In genomic region chr14:68269136-68269535, GRCh38 we compare ENCODE assay signal across 1 cellular context.
TF ChIP-seq lines count a peak whose summit lies in the region.

No MANE protein-coding gene starts in this region.

TF ChIP-seq in HCT116, 20 proteins besides CTCF, POLR2A, EP300 and RAD21 (continued from another document):
- TF ChIP-seq SRF (IDR thresholded peaks at IDR 0.05; ENCODE audit: low read depth) = no peak
- no peak for TF ChIP-seq SIN3A (IDR thresholded peaks at IDR 0.05; ENCODE audit: low read depth)
- no peak for TF ChIP-seq EZH2 (IDR thresholded peaks at IDR 0.05)
- no peak for TF ChIP-seq REST (IDR thresholded peaks at IDR 0.05; ENCODE audit: low read depth)
- TF ChIP-seq EGR1 (IDR thresholded peaks at IDR 0.05; ENCODE audit: low read depth) = no peak
- no peak for TF ChIP-seq ATF3 (IDR thresholded peaks at IDR 0.05)
- no peak for TF ChIP-seq POLR2AphosphoS5 (IDR thresholded peaks at IDR 0.05; ENCODE audit: low read depth, low read length)
- no peak for TF ChIP-seq CEBPB (IDR thresholded peaks at IDR 0.05; ENCODE audit: low read depth)
- no peak for TF ChIP-seq TCF7L2 (IDR thresholded peaks at IDR 0.05; ENCODE audit: borderline replicate concordance, extremely low read depth, insufficient read depth, insufficient read length)
- TF ChIP-seq JUND (IDR thresholded peaks at IDR 0.05) = no peak
- TF ChIP-seq FOSL1 (IDR thresholded peaks at IDR 0.05; ENCODE audit: low read depth) = no peak
- TF ChIP-seq EZH2phosphoT487 (IDR thresholded peaks at IDR 0.05; ENCODE audit: borderline replicate concordance) = no peak
- TF ChIP-seq ZFX (IDR thresholded peaks at IDR 0.05) = no peak
